8 cellular contexts compared by ENCODE assay signal in the genomic region with DNA sequence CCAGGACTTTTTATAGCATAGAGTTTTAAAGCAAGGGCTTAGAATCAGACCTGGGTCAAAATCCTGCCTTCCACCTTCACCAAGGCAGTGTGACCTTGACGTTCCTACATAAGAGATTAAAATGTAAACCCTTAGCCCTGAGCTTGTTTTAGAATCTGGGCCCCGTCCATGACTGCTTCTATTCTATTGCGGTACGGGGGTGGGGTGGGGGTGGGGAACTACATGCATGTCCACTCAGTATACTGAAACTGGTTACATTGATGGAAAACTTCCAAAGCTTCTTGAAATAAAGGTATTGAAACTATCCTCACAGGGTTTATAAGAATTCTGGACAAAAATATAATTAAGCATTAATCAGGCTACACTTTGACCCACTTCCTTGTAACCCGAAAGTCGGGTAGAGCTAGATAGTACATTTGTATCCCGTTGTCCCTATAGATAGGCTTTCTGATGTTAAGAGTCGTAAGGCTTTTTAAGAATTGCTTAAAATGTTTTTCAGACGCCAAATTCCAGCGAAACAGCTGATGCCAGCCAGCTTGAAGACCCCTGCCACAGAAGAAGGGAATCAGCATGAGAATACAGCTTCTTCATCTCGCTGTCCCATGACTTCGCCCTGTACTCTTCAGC. TPM values are rescaled to one million over a fixed set of nuclear protein-coding genes. Genes with fewer than 3 reads are reported as not detected.
A peak's percentile ranks its signal among the peaks of the same experiment; 100 is the strongest.
DNase-seq lines count a peak whose midpoint lies in the region; ATAC-seq and TF ChIP-seq lines count a peak whose summit lies in the region.

No MANE protein-coding gene starts in this region.

- CTCF ChIA-PET in activated naive CD4-positive, alpha-beta T cell treated with anti-CD3 and anti-CD28 coated beads, Interleukin-2, amount 10 ng/mL, durations not matched to agents 7 days and 5 days (lab: Charles Lee) = interaction anchor here (0.9 to 1.3 kb wide), 3 partner anchors 24 to 61 kb away, joined by 3 to 4 read pairs (median 3); no protein-coding TSS in a partner anchor

- peak overlapping the region; percentile 91 for H3K4me3 Mint-ChIP-seq in activated naive CD4-positive, alpha-beta T cell treated with anti-CD3 and anti-CD28 coated beads, Interleukin-2, amount 10 ng/mL, durations not matched to agents 7 days and 5 days

- peaks cover 77% of the 10 kb centered on the region for H3K4me1 Mint-ChIP-seq in activated naive CD4-positive, alpha-beta T cell treated with anti-CD3 and anti-CD28 coated beads, Interleukin-2, amount 10 ng/mL, durations not matched to agents 7 days and 5 days

- H3F3A ChIP-seq in SU-DHL-6 (ENCODE audit: insufficient read depth) = 0 out of 2 replicates have a peak, but pooled peaks cover 3% of the 10 kb centered on the region

- peak overlapping the region; percentile 65 for H2AFZ ChIP-seq in SU-DHL-6 (ENCODE audit: low read depth, low read length, severe bottlenecking)

- H3K9me3 Mint-ChIP-seq in activated naive CD4-positive, alpha-beta T cell treated with anti-CD3 and anti-CD28 coated beads, Interleukin-2, amount 10 ng/mL, durations not matched to agents 7 days and 5 days = no peaks in the 10 kb centered on the region

- DNase-seq in activated naive CD4-positive, alpha-beta T cell treated with anti-CD3 and anti-CD28 coated beads, Interleukin-2, amount 10 ng/mL, durations not matched to agents 7 days and 5 days = no peak
- DNase-seq in activated naive CD4-positive, alpha-beta T cell treated with Interleukin-2 at 50 U/mL for 16 hours = no peak
- no peak for DNase-seq in Right ventricle myocardium superior

- H3K79me2 ChIP-seq in SU-DHL-6 (ENCODE audit: insufficient read depth, low read length) = no peaks in the 10 kb centered on the region

- H3K9me2 ChIP-seq in SU-DHL-6 (replicated peaks; ENCODE audit: insufficient read depth, low read length) = no peaks in the 10 kb centered on the region

- H3K27ac Mint-ChIP-seq in activated naive CD4-positive, alpha-beta T cell treated with anti-CD3 and anti-CD28 coated beads, Interleukin-2, amount 10 ng/mL, durations not matched to agents 7 days and 5 days = peak overlapping the region; percentile 87

- H3K36me3 ChIP-seq in SU-DHL-6 (ENCODE audit: low read length) = no peaks in the 10 kb centered on the region

- ATAC-seq in Right ventricle myocardium superior (ENCODE audit: poor library complexity) (peak; percentile 9), HG03135 (IDR thresholded peaks at IDR 0.05; ENCODE audit: unreplicated experiment) (no peak), GM21390 (IDR thresholded peaks at IDR 0.05; ENCODE audit: unreplicated experiment) (no peak), GM18502 (IDR thresholded peaks at IDR 0.05; ENCODE audit: poor library complexity, unreplicated experiment) (no peak)

- no peaks in the 10 kb centered on the region for H3K27me3 ChIP-seq in SU-DHL-6 (ENCODE audit: low read length)

- no peak for TF ChIP-seq CTCF in SU-DHL-6 (IDR thresholded peaks at IDR 0.05; ENCODE audit: insufficient read depth, low read length, poor library complexity, severe bottlenecking)

- H3K27ac ChIP-seq in SU-DHL-6 (ENCODE audit: low read depth, low read length) = no peak overlapping the region
- peak overlapping the region; percentile 26 to 92 (median 82) for H3K27ac ChIP-seq in skin epidermis

- H3K27me3 Mint-ChIP-seq in activated naive CD4-positive, alpha-beta T cell treated with anti-CD3 and anti-CD28 coated beads, Interleukin-2, amount 10 ng/mL, durations not matched to agents 7 days and 5 days = no peaks in the 10 kb centered on the region

- H3K4me2 ChIP-seq in SU-DHL-6 (ENCODE audit: low read depth, low read length, poor library complexity, severe bottlenecking) = peak overlapping the region; percentile 65

- H3K9me3 ChIP-seq in SU-DHL-6 (ENCODE audit: insufficient read depth, low read length) = no peaks in the 10 kb centered on the region

- H4K20me1 ChIP-seq in SU-DHL-6 (ENCODE audit: low read depth, low read length) = no peaks in the 10 kb centered on the region

- H3K36me3 Mint-ChIP-seq in activated naive CD4-positive, alpha-beta T cell treated with anti-CD3 and anti-CD28 coated beads, Interleukin-2, amount 10 ng/mL, durations not matched to agents 7 days and 5 days = peaks cover 26% of the 10 kb centered on the region

- H3K9ac ChIP-seq in SU-DHL-6 (ENCODE audit: low read length) = peak overlapping the region; percentile 49

- intact Hi-C loops in Right ventricle myocardium superior (cut with DNase I) = no loop called here

- H3K4me3 ChIP-seq in SU-DHL-6 (ENCODE audit: insufficient read depth, low read length, poor library complexity, severe bottlenecking) (peak overlapping the region; percentile 65), skin epidermis (peak overlapping the region; percentile 65 to 91 (median 85))

RNA-seq across cellular contexts. Expression of a gene that starts 0.8 kb away (rescaled TPM):
- total RNA-seq in Right ventricle myocardium superior = 14.7 TPM
